ENCODE assay signal across 20 cellular contexts in genomic region chr5:78778538-78778937, GRCh38.
DNase-seq lines count a peak whose midpoint lies in the region; FAIRE-seq and TF ChIP-seq lines count a peak whose summit lies in the region.
"Had no signal": no experiment of that assay in that cellular context is flagged by ENCODE, and none has a peak within 500 bp of the region (broad histone marks: within the 10 kb centered on the region; RNA-seq: fewer than 3 reads in every experiment).

No MANE protein-coding gene starts in this region.

- CTCF ChIA-PET in endothelial cell of umbilical vein (lab: Charles Lee) = interaction anchor here (1.4 kb wide), 1 partner anchor 18 kb away, joined by 4 read pairs; no protein-coding TSS in a partner anchor

- no peaks in the 10 kb centered on the region for H3K36me3 ChIP-seq in MG63
- no peaks in the 10 kb centered on the region for H3K36me3 ChIP-seq in endothelial cell of umbilical vein (ENCODE audit: control insufficient read depth in 2 of 2, extremely low read depth in 1 of 2, insufficient read depth in 2 of 2, low read length in 2 of 2)
- H3K36me3 ChIP-seq: cardiac muscle cell, lower lobe of right lung had no signal

- H3K9ac ChIP-seq in endothelial cell of umbilical vein (replicated peaks; ENCODE audit: extremely low read depth, insufficient read depth, low read length) = no peak overlapping the region

- H3K4me2 ChIP-seq in endothelial cell of umbilical vein (ENCODE audit: insufficient read depth, low read length) = no peak overlapping the region

- FAIRE-seq in endothelial cell of umbilical vein (lab: Jason Lieb, UNC) = no peak
- FAIRE-seq: frontal cortex, H1 had no signal

- intact Hi-C loops in endothelial cell of umbilical vein (cut with micrococcal nuclease) = no loop called here

- H3K4me1 ChIP-seq in endothelial cell of umbilical vein (ENCODE audit: control insufficient read depth, extremely low read depth, insufficient read depth, low read length) = peaks cover 14% of the 10 kb centered on the region
- H3K4me1 ChIP-seq: lower lobe of right lung had no signal

- POLR2A ChIA-PET in endothelial cell of umbilical vein (lab: Charles Lee) = no interaction called here

- no peak overlapping the region for H3K4me3 ChIP-seq in MG63
- no peak overlapping the region for H3K4me3 ChIP-seq in endothelial cell of umbilical vein (replicated peaks in 1 of 3; ENCODE audit: insufficient read depth in 1 of 3, low read depth in 1 of 3, low read length in 3 of 3)
- H3K4me3 ChIP-seq: cardiac muscle cell, lower lobe of right lung had no signal

- H4K20me1 ChIP-seq in endothelial cell of umbilical vein (replicated peaks; ENCODE audit: control insufficient read depth, extremely low read depth, insufficient read depth, low read length) = no peaks in the 10 kb centered on the region

- H3K9me1 ChIP-seq in endothelial cell of umbilical vein (replicated peaks; ENCODE audit: control insufficient read depth, extremely low read depth, insufficient read depth, low read length) = no peaks in the 10 kb centered on the region

- H2AFZ ChIP-seq in endothelial cell of umbilical vein (ENCODE audit: low read depth, low read length) = no peak overlapping the region

- DNase-seq in NCI-H2081 (lab: John Stamatoyannopoulos, UW) (peak; percentile 2 to 12), NCI-H2081 treated with DMSO at 0.1 percent for 48 hours (lab: John Stamatoyannopoulos, UW) (no peak), MG63 (peak; percentile 81), endothelial cell of umbilical vein (ENCODE audit: low read depth, low spot score) (no peak), renal cortical epithelial cell (ENCODE audit: low read depth) (peak; percentile 18), 8988T (no peak), cerebellar cortex (ENCODE audit: low spot score) (no peak)
- no peak for DNase-seq in stimulated activated naive CD4-positive, alpha-beta T cell (lab: John Stamatoyannopoulos, UW)
- DNase-seq: activated CD4-positive, alpha-beta T cell treated with anti-CD3 and anti-CD28 coated beads, Interleukin-2, amount 50 U/mL, for 4 hours; activated naive CD4-positive, alpha-beta T cell treated with anti-CD3 and anti-CD28 coated beads, Interleukin-2, amount 50 U/mL, for 16 hours; CD4-positive, CD25-positive, alpha-beta regulatory T cell; lower lobe of right lung; naive B cell; NCI-H2029 treated with DMSO at 0.1 percent for 48 hours; NCI-H526; stimulated activated naive CD8-positive, alpha-beta T cell treated with anti-CD3 and anti-CD28 coated beads, Interleukin-15, Interleukin-2, amounts not matched to agents 100 U/mL and 50 U/mL, for 24 hours had no signal

- H3K79me2 ChIP-seq in endothelial cell of umbilical vein (ENCODE audit: control insufficient read depth, insufficient read depth, low read length) = no peaks in the 10 kb centered on the region

- dilution Hi-C loops in endothelial cell of umbilical vein (cut with MboI; ENCODE audit: extremely low pct_ligation_motif_present, low sequenced_read_pairs) = no loop called here

- no peaks in the 10 kb centered on the region for H3K27me3 ChIP-seq in MG63
- H3K27me3 ChIP-seq in endothelial cell of umbilical vein (ENCODE audit: control insufficient read depth in 2 of 2, insufficient read depth in 2 of 2, low read length in 2 of 2) = no peaks in the 10 kb centered on the region
- H3K27me3 ChIP-seq: cardiac muscle cell had no signal

- no peak for TF ChIP-seq POLR2A in endothelial cell of umbilical vein (IDR thresholded peaks at IDR 0.05; ENCODE audit: low read depth, low read length)

- TF ChIP-seq CTCF in endothelial cell of umbilical vein (IDR thresholded peaks at IDR 0.05; ENCODE audit: extremely low read depth in 1 of 2, insufficient read depth in 1 of 2, low read depth in 1 of 2, low read length in 2 of 2) = no peak

- H3K9me3 ChIP-seq in MG63 (peaks cover 10% of the 10 kb centered on the region), endothelial cell of umbilical vein (replicated peaks; ENCODE audit: control insufficient read depth, insufficient read depth, low read length) (no peaks in the 10 kb centered on the region)
- H3K9me3 ChIP-seq: lower lobe of right lung had no signal

- no peak overlapping the region for H3K27ac ChIP-seq in endothelial cell of umbilical vein (ENCODE audit: insufficient read depth, low read depth, low read length)
- H3K27ac ChIP-seq: 22Rv1, cardiac muscle cell, lower lobe of right lung had no signal

- BruUV-seq in endothelial cell of umbilical vein (replicated peaks; lab: Mats Ljungman, UMichigan) = no TSS peak

TF ChIP-seq in endothelial cell of umbilical vein, 7 proteins besides CTCF, POLR2A, EP300 and RAD21:
- TF ChIP-seq FOS (IDR thresholded peaks at IDR 0.05; ENCODE audit: borderline replicate concordance, insufficient read depth, low read length) = peak; percentile 53
- TF ChIP-seq JUN (IDR thresholded peaks at IDR 0.05; ENCODE audit: borderline replicate concordance, insufficient read depth, insufficient read length, low read depth) = no peak

Comparison
In these comparisons a context has a peak if more than half of its experiments do, and no peak if none do; other contexts are left out.
1. DNase-seq: peak in NCI-H2081 (2 of 2), MG63 (single experiment) and renal cortical epithelial cell (single experiment); none in NCI-H2081 treated with DMSO at 0.1 percent for 48 hours (single experiment), endothelial cell of umbilical vein (single experiment), 8988T (single experiment), cerebellar cortex (single experiment) and stimulated activated naive CD4-positive, alpha-beta T cell (0 of 6).